In the genomic region with DNA sequence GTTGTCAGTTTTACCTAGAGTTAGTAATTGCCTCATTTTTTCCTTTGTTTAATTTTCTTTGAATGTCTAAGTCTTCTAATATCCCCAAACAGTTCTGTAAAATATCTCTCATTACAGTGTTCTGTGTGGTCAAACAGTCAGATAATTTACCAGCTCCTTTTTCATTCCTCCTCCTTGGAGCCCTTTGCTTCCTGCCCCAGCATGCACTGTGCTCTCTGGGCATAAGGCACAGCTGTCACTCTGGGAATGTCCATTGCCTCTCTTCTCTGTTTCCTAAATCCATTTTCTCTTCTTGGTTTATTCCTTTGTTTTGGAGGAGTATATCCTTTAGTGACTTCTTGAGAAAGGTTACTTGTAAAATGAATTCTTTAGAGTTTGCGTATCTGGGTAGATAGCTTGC, we compare ENCODE assay signal across 16 cellular contexts.
"Had no signal": no experiment of that assay in that cellular context is flagged by ENCODE, and none has a peak within 500 bp of the region (broad histone marks: within the 10 kb centered on the region; RNA-seq: fewer than 3 reads in every experiment).

No MANE protein-coding gene starts in this region.

- H3K27ac Mint-ChIP-seq: naive thymus-derived CD8-positive, alpha-beta T cell; stimulated activated memory B cell treated with anti-CD40 and anti-IgM and Interleukin-4, amounts not matched to agents 10 μg/mL and 1 μg/mL and 100 μg/mL, for 72 hours; stimulated activated naive CD8-positive, alpha-beta T cell treated with anti-CD3 and anti-CD28 coated beads, Interleukin-15, Interleukin-2, amounts not matched to agents 100 ng/mL and 50 ng/mL, for 24 hours had no signal

- H3K4me3 Mint-ChIP-seq: naive thymus-derived CD8-positive, alpha-beta T cell; neural crest cell; stimulated activated memory B cell treated with anti-CD40 and anti-IgM and Interleukin-4, amounts not matched to agents 10 μg/mL and 1 μg/mL and 100 μg/mL, for 72 hours; stimulated activated naive CD8-positive, alpha-beta T cell treated with anti-CD3 and anti-CD28 coated beads, Interleukin-15, Interleukin-2, amounts not matched to agents 100 ng/mL and 50 ng/mL, for 24 hours had no signal

- H3K9me3 Mint-ChIP-seq: neural crest cell; stimulated activated naive CD8-positive, alpha-beta T cell treated with anti-CD3 and anti-CD28 coated beads, Interleukin-15, Interleukin-2, amounts not matched to agents 100 ng/mL and 50 ng/mL, for 24 hours had no signal

- H3K4me1 Mint-ChIP-seq: neural crest cell; stimulated activated memory B cell treated with anti-CD40 and anti-IgM and Interleukin-4, amounts not matched to agents 10 μg/mL and 1 μg/mL and 100 μg/mL, for 72 hours had no signal

- DNase-seq: effector memory CD4-positive, alpha-beta T cell; left ventricle myocardium inferior; mammary epithelial cell; naive thymus-derived CD8-positive, alpha-beta T cell; nucleus accumbens; ovary; stimulated activated CD4-positive, alpha-beta T cell treated with anti-CD3 and anti-CD28 coated beads, Interleukin-2, amount 100 ng/mL, for 48 hours; tibial artery; upper lobe of left lung; uterus had no signal

- H3K27ac ChIP-seq: epithelial cell of prostate, esophagus muscularis mucosa, left ventricle myocardium inferior, tibial artery, upper lobe of left lung, uterus had no signal

- H3K36me3 Mint-ChIP-seq: naive thymus-derived CD8-positive, alpha-beta T cell; stimulated activated memory B cell treated with anti-CD40 and anti-IgM and Interleukin-4, amounts not matched to agents 10 μg/mL and 1 μg/mL and 100 μg/mL, for 72 hours had no signal

- H3K9me3 ChIP-seq: esophagus muscularis mucosa, left ventricle myocardium inferior, ovary, tibial artery, upper lobe of left lung, uterus had no signal

- H3K27me3 ChIP-seq: esophagus muscularis mucosa, ovary, tibial artery, upper lobe of left lung, uterus had no signal

- H3K36me3 ChIP-seq: esophagus muscularis mucosa, left ventricle myocardium inferior, ovary, tibial artery, upper lobe of left lung, uterus had no signal

- ATAC-seq: naive thymus-derived CD8-positive, alpha-beta T cell; stimulated activated memory B cell treated with anti-CD40 and anti-IgM and Interleukin-4, amounts not matched to agents 10 μg/mL and 1 μg/mL and 100 μg/mL, for 72 hours had no signal

- H3K4me2 ChIP-seq: smooth muscle cell had no signal

- H3K27me3 Mint-ChIP-seq: naive thymus-derived CD8-positive, alpha-beta T cell; stimulated activated naive CD8-positive, alpha-beta T cell treated with anti-CD3 and anti-CD28 coated beads, Interleukin-15, Interleukin-2, amounts not matched to agents 100 ng/mL and 50 ng/mL, for 24 hours had no signal

- H3K4me3 ChIP-seq: esophagus muscularis mucosa, left ventricle myocardium inferior, ovary, smooth muscle cell, tibial artery, upper lobe of left lung, uterus had no signal
